ENCODE assay signal across 1 cellular context in genomic region chr4:187004628-187005027, GRCh38.
TF ChIP-seq lines count a peak whose summit lies in the region.

No MANE protein-coding gene starts in this region.

TF ChIP-seq in K562, 482 proteins besides CTCF, POLR2A, EP300 and RAD21 (continued from another document):
- TF ChIP-seq PBX2 (CRISPR knock-in tag; IDR thresholded peaks at IDR 0.05; ENCODE audit: low read depth) (no peak), PBX2 (tag; conservative IDR thresholded peaks at IDR 0.05; ENCODE audit: low read depth) (0 out of 2 replicates have a peak, but pooled peaks have one; percentile 10)
